8 cellular contexts compared by ENCODE assay signal in the genomic region with DNA sequence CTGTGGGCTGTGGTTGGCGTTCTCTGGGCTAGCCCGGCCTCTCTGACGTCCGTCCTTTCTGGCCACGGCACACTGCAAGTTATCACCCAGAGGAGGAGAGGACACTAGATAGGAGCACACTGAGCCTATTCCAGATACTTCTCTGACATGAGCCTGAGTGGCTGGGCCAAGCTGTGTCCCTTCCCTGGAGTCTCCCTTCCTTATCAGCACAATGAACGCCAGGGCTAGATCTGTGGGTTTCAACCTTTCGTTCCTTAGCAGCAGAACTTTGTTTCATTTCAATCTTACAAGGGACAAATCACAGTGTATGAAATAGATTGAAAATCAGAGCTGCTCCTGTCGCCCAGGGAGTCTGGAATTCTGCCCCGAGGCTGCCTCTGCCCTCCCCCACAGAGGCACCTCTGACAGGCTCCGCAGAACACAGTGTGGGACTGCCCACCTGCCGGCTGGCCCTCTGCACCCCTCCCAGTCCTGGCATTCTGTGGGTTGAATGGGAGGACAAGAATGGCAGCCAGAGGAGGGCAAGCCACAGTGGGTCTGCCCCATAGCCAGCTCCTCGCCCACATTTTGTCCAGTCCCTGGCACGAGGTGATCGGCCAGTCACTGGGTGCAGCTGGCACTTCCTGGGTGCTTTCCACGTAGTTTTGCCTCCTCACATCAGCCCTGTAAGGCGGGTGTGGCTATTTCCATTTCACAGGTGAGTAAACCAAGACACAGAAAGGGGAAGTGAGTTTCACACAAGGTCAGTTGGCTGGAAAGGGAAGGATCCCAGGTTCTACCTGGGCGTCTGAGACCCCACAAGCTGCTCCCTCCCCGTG. TPM values are rescaled to one million over a fixed set of nuclear protein-coding genes. Genes with fewer than 3 reads are reported as not detected.
DNase-seq lines count a peak whose midpoint lies in the region; ATAC-seq and TF ChIP-seq lines count a peak whose summit lies in the region.

No MANE protein-coding gene starts in this region.

- POLR2A ChIA-PET in CD8-positive, alpha-beta T cell (lab: Charles Lee), result no interaction called here
- POLR2A ChIA-PET in HEK293T (lab: Yijun Ruan, JAX), result interaction anchor here (1.7 kb wide), 1 partner anchor 26 kb away, joined by 5 read pairs; a partner anchor contains a TSS

- no peaks in the 10 kb centered on the region for H3K27me3 Mint-ChIP-seq in CD8-positive, alpha-beta T cell (ENCODE audit: low read depth)

- peaks cover 13% of the 10 kb centered on the region for H3K4me1 ChIP-seq in CD8-positive, alpha-beta T cell (ENCODE audit: insufficient read depth, low read length)
- H3K4me1 ChIP-seq in gastrocnemius medialis, result peaks cover 10 to 30% of the 10 kb centered on the region in 2 donors

- in situ Hi-C loops in gastrocnemius medialis (cut with MboI; ENCODE audit: low sequenced_read_pairs in 4 of 4), result no loop called here

- peaks cover 31% of the 10 kb centered on the region for H3K4me1 Mint-ChIP-seq in CD8-positive, alpha-beta T cell (ENCODE audit: low read depth)

- H3K4me3 Mint-ChIP-seq in CD8-positive, alpha-beta T cell, result no peak overlapping the region

- H3K36me3 Mint-ChIP-seq in CD8-positive, alpha-beta T cell, result peaks cover 60% of the 10 kb centered on the region

- TF ChIP-seq CTCF in CD8-positive, alpha-beta T cell (IDR thresholded peaks at IDR 0.05), result no peak
- TF ChIP-seq CTCF in gastrocnemius medialis (IDR thresholded peaks at IDR 0.05 in 4 of 5, conservative IDR thresholded peaks at IDR 0.05 in 1 of 5), result no peak

- CTCF ChIA-PET in CD8-positive, alpha-beta T cell (lab: Charles Lee), result interaction anchor here (0.8 kb wide), 1 partner anchor 200 kb away, joined by 3 read pairs; no protein-coding TSS in a partner anchor
- CTCF ChIA-PET in HEK293T (lab: Yijun Ruan, JAX), result interaction anchor here (0.5 kb wide), 1 partner anchor 39 kb away, joined by 3 read pairs; no protein-coding TSS in a partner anchor

- no peak overlapping the region for H3K4me3 ChIP-seq in CD8-positive, alpha-beta T cell (ENCODE audit: low read depth, low read length)
- no peak overlapping the region for H3K4me3 ChIP-seq in gastrocnemius medialis

- H3K36me3 ChIP-seq in CD8-positive, alpha-beta T cell (ENCODE audit: insufficient read depth, low read length), result peaks cover under 1% of the 10 kb centered on the region
- peaks cover 0 to 14% of the 10 kb centered on the region in 2 donors for H3K36me3 ChIP-seq in gastrocnemius medialis

- ATAC-seq in CD8-positive, alpha-beta T cell, result no peak
- ATAC-seq in GM21576 (IDR thresholded peaks at IDR 0.05; ENCODE audit: unreplicated experiment), result peak; percentile 40
- peak; percentile 97 for ATAC-seq in Right ventricle myocardium inferior
- peak; percentile 67 to 84 for ATAC-seq in gastrocnemius medialis

- H3K9me3 Mint-ChIP-seq in CD8-positive, alpha-beta T cell, result no peaks in the 10 kb centered on the region

- no peak for DNase-seq in CD8-positive, alpha-beta T cell
- peak; percentile 17 for DNase-seq in RPMI8226
- DNase-seq in Right ventricle myocardium inferior (ENCODE audit: missing footprints), result peak; percentile 90
- DNase-seq in gastrocnemius medialis, result peak; percentile 37 to 58
- no peak for DNase-seq in HEK293T (ENCODE audit: extremely low spot score)
- no peak for DNase-seq in C1 segment of cervical spinal cord (lab: John Stamatoyannopoulos, UW)
- DNase-seq in activated CD8-positive, alpha-beta memory T cell treated with anti-CD3 and anti-CD28 coated beads, Interleukin-2, amount 50 U/mL, for 48 hours, result no peak

- no peaks in the 10 kb centered on the region for H3K9me3 ChIP-seq in CD8-positive, alpha-beta T cell (ENCODE audit: low read length)
- no peaks in the 10 kb centered on the region for H3K9me3 ChIP-seq in gastrocnemius medialis

- TF ChIP-seq POLR2A in gastrocnemius medialis (IDR thresholded peaks at IDR 0.05), result no peak

- intact Hi-C loops in CD8-positive, alpha-beta T cell (cut with DNase I, micrococcal nuclease), result no loop called here
- intact Hi-C loops in Right ventricle myocardium inferior (cut with DNase I) (no loop called here), gastrocnemius medialis (cut with DNase I; ENCODE audit: low total_unique reads) (no loop called here)

- H3K27me3 ChIP-seq in CD8-positive, alpha-beta T cell (ENCODE audit: insufficient read depth, low read length), result no peaks in the 10 kb centered on the region
- H3K27me3 ChIP-seq in gastrocnemius medialis, result no peaks in the 10 kb centered on the region

- H3K27ac Mint-ChIP-seq in CD8-positive, alpha-beta T cell, result peak overlapping the region; percentile 96

- peak overlapping the region; percentile 52 for H3K27ac ChIP-seq in CD8-positive, alpha-beta T cell (ENCODE audit: low read depth, low read length)
- peak overlapping the region; percentile 74 to 79 (median 74) for H3K27ac ChIP-seq in gastrocnemius medialis

TF ChIP-seq in HEK293T, 16 proteins besides CTCF, POLR2A, EP300 and RAD21:
- TF ChIP-seq CTBP1 (IDR thresholded peaks at IDR 0.05; ENCODE audit: borderline replicate concordance) (no peak), ELF4 (IDR thresholded peaks at IDR 0.05) (no peak), SP1 (IDR thresholded peaks at IDR 0.05) (no peak), NFRKB (IDR thresholded peaks at IDR 0.05) (no peak), FOXM1 (IDR thresholded peaks at IDR 0.05; ENCODE audit: borderline replicate concordance) (no peak), TARDBP (IDR thresholded peaks at IDR 0.05) (no peak), L3MBTL2 (conservative IDR thresholded peaks at IDR 0.05) (no peak), HDGF (IDR thresholded peaks at IDR 0.05; ENCODE audit: borderline replicate concordance) (no peak), BHLHE40 (IDR thresholded peaks at IDR 0.05; ENCODE audit: borderline replicate concordance) (no peak), FOXK2 (IDR thresholded peaks at IDR 0.05) (no peak), ZNF384 (IDR thresholded peaks at IDR 0.05) (no peak), SUZ12 (IDR thresholded peaks at IDR 0.05) (no peak), LEF1 (IDR thresholded peaks at IDR 0.05; ENCODE audit: borderline replicate concordance) (no peak), ARNT (IDR thresholded peaks at IDR 0.05) (no peak), FOXA1 (IDR thresholded peaks at IDR 0.05) (no peak)
- TF ChIP-seq, protein P1, sequence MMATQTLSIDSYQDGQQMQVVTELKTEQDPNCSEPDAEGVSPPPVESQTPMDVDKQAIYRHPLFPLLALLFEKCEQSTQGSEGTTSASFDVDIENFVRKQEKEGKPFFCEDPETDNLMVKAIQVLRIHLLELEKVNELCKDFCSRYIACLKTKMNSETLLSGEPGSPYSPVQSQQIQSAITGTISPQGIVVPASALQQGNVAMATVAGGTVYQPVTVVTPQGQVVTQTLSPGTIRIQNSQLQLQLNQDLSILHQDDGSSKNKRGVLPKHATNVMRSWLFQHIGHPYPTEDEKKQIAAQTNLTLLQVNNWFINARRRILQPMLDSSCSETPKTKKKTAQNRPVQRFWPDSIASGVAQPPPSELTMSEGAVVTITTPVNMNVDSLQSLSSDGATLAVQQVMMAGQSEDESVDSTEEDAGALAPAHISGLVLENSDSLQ (IDR thresholded peaks at IDR 0.05), result no peak
TF ChIP-seq in HEK293T: peak in this region for 0.

RNA-seq across cellular contexts. Expression of a gene that starts 26.0 kb away (rescaled TPM):
- 1 to 10 TPM; 4.0 to 6.3 TPM for total RNA-seq in CD8-positive, alpha-beta T cell
- 20.7 TPM for total RNA-seq in Right ventricle myocardium inferior
- 10 to 100 TPM in 1 of 4 donors, 1 to 10 TPM in 3; 6.6 to 11.8 (median 7.5) TPM for total RNA-seq in gastrocnemius medialis

RNA-seq across cellular contexts. Expression of a gene that starts 30.4 kb away (rescaled TPM):
- 1 to 10 TPM in 1 of 2 experiments, under 1 TPM in 1; 0.84 to 2.3 TPM for total RNA-seq in CD8-positive, alpha-beta T cell
- total RNA-seq in Right ventricle myocardium inferior, result 6.0 TPM
- 1 to 10 TPM; 1.0 to 2.3 (median 1.8) TPM for total RNA-seq in gastrocnemius medialis

RNA-seq across cellular contexts. Expression of a gene that starts 53.9 kb away (rescaled TPM):
- not detected for total RNA-seq in CD8-positive, alpha-beta T cell
- total RNA-seq in Right ventricle myocardium inferior (not detected), gastrocnemius medialis (not detected)

Comparison
In these comparisons a context has a peak if more than half of its experiments do, and no peak if none do; other contexts are left out.
1. DNase-seq: peak in RPMI8226 (single experiment), Right ventricle myocardium inferior (single experiment) and gastrocnemius medialis (2 of 2); none in CD8-positive, alpha-beta T cell (0 of 7), HEK293T (single experiment), C1 segment of cervical spinal cord (0 of 14) and activated CD8-positive, alpha-beta memory T cell treated with anti-CD3 and anti-CD28 coated beads, Interleukin-2, amount 50 U/mL, for 48 hours (single experiment).